25 cellular contexts compared by ENCODE assay signal in the genomic region with DNA sequence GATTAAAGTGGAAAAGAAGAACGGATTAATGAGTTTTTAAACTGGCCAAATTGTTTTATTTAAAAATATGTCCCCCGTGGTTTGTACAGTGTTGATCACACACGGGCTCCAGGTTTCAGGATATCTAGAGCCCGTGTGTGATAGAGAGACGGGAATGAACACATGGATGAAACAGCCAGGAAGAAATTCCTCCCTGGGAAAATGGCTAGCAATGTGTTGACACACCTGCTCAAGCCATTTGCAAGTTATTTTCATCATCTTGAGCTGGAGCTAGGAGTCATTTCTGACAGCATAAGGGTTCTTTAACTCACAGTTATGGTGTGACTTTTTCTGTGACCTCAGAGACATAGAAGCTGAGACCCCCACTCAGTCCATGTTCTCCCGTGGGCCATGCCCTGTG.
DNase-seq lines count a peak whose midpoint lies in the region; ATAC-seq and TF ChIP-seq lines count a peak whose summit lies in the region.
"Had no signal": no experiment of that assay in that cellular context is flagged by ENCODE, and none has a peak within 500 bp of the region (broad histone marks: within the 10 kb centered on the region; RNA-seq: fewer than 3 reads in every experiment).

No MANE protein-coding gene starts in this region.

- H3K4me1 Mint-ChIP-seq in MCF 10A (ENCODE audit: insufficient read depth, unreplicated experiment) (peaks cover 8% of the 10 kb centered on the region), nephron progenitor cell (peaks cover 47% of the 10 kb centered on the region), type B pancreatic cell (ENCODE audit: unreplicated experiment) (peaks cover 15% of the 10 kb centered on the region)

- POLR2A ChIA-PET in MCF 10A (lab: Yijun Ruan, JAX): interaction anchor here (0.9 to 2.0 kb wide), 2 partner anchors 10 to 12 kb away, joined by 3 to 6 read pairs; no protein-coding TSS in a partner anchor

- BruUV-seq in MCF 10A (replicated peaks; lab: Mats Ljungman, UMichigan): no TSS peak

- no peaks in the 10 kb centered on the region for H3K36me3 ChIP-seq in breast epithelium

- intact Hi-C loops in MCF 10A (cut with micrococcal nuclease) (no loop called here), breast epithelium (cut with DNase I; ENCODE audit: low total_unique reads) (no loop called here)

- peaks cover 49% of the 10 kb centered on the region for H3K36me3 Mint-ChIP-seq in MCF 10A (ENCODE audit: insufficient read depth, unreplicated experiment)
- H3K36me3 Mint-ChIP-seq in nephron progenitor cell (ENCODE audit: low read depth): peaks cover 19% of the 10 kb centered on the region
- peaks cover 15% of the 10 kb centered on the region for H3K36me3 Mint-ChIP-seq in type B pancreatic cell

- no peak for TF ChIP-seq CTCF in MCF 10A (IDR thresholded peaks at IDR 0.05; ENCODE audit: unreplicated experiment)
- no peak for TF ChIP-seq CTCF in breast epithelium (IDR thresholded peaks at IDR 0.05)
- TF ChIP-seq CTCF in nephron progenitor cell (IDR thresholded peaks at IDR 0.05): no peak
- no peak for TF ChIP-seq CTCF in type B pancreatic cell (conservative IDR thresholded peaks at IDR 0.05)

- CTCF ChIA-PET in MCF 10A (lab: Yijun Ruan, JAX): interaction anchor here (0.7 to 2.3 kb wide), 3 partner anchors 22 to 328 kb away, joined by 3 to 9 read pairs (median 4); no protein-coding TSS in a partner anchor

- no peak overlapping the region for H3K4me3 Mint-ChIP-seq in MCF 10A (ENCODE audit: unreplicated experiment)
- no peak overlapping the region for H3K4me3 Mint-ChIP-seq in nephron progenitor cell
- H3K4me3 Mint-ChIP-seq in type B pancreatic cell: no peak overlapping the region
- H3K4me3 Mint-ChIP-seq: activated CD8-positive, alpha-beta memory T cell treated with anti-CD3 and anti-CD28 coated beads, Interleukin-2, amount 10 ng/mL, durations not matched to agents 7 days and 5 days; T-helper 2 cell treated with Interferon-gamma antibody and Interleukin-4, amounts not matched to agents 5 μg/mL and 100 μg/mL, for 36 hours had no signal

- no peak for TF ChIP-seq POLR2A in breast epithelium (IDR thresholded peaks at IDR 0.05)

- H3K27ac ChIP-seq in breast epithelium: no peak overlapping the region
- H3K27ac ChIP-seq: A549, C4-2B, SJSA1 had no signal

- H3K4me1 ChIP-seq in breast epithelium: no peaks in the 10 kb centered on the region

- H3K27ac Mint-ChIP-seq in MCF 10A (ENCODE audit: low read depth, unreplicated experiment): peak overlapping the region; percentile 7
- peak overlapping the region; percentile 75 for H3K27ac Mint-ChIP-seq in nephron progenitor cell
- peak overlapping the region; percentile 31 for H3K27ac Mint-ChIP-seq in type B pancreatic cell
- H3K27ac Mint-ChIP-seq: activated CD8-positive, alpha-beta memory T cell treated with anti-CD3 and anti-CD28 coated beads, Interleukin-2, amount 10 ng/mL, durations not matched to agents 7 days and 5 days; T-helper 2 cell treated with Interferon-gamma antibody and Interleukin-4, amounts not matched to agents 5 μg/mL and 100 μg/mL, for 36 hours had no signal

- no peaks in the 10 kb centered on the region for H3K27me3 Mint-ChIP-seq in MCF 10A (ENCODE audit: insufficient read depth, unreplicated experiment)
- H3K27me3 Mint-ChIP-seq in nephron progenitor cell (ENCODE audit: low read depth, poor library complexity): peaks cover 4% of the 10 kb centered on the region
- no peaks in the 10 kb centered on the region for H3K27me3 Mint-ChIP-seq in type B pancreatic cell
- H3K27me3 Mint-ChIP-seq: activated CD8-positive, alpha-beta memory T cell treated with anti-CD3 and anti-CD28 coated beads, Interleukin-2, amount 10 ng/mL, durations not matched to agents 7 days and 5 days had no signal

- ATAC-seq in HG03175 (IDR thresholded peaks at IDR 0.05; ENCODE audit: unreplicated experiment): no peak
- ATAC-seq: A549; activated CD8-positive, alpha-beta memory T cell treated with anti-CD3 and anti-CD28 coated beads, Interleukin-2, amount 10 ng/mL, durations not matched to agents 7 days and 5 days had no signal

- H3K27me3 ChIP-seq in breast epithelium: no peaks in the 10 kb centered on the region
- H3K27me3 ChIP-seq: SJSA1 had no signal

- DNase-seq in MCF 10A (ENCODE audit: unreplicated experiment): no peak
- no peak for DNase-seq in breast epithelium (ENCODE audit: low spot score in 2 of 2)
- peak; percentile 6 for DNase-seq in ecto neural progenitor cell (ENCODE audit: low spot score)
- DNase-seq in nephron progenitor cell: no peak
- no peak for DNase-seq in type B pancreatic cell (ENCODE audit: extremely low spot score, unreplicated experiment)
- no peak for DNase-seq in NCI-H1694 (lab: John Stamatoyannopoulos, UW)
- DNase-seq in NOMO-1 treated with dmso at 0.1 percent for 144 hours (lab: John Stamatoyannopoulos, UW; ENCODE audit: unreplicated experiment): no peak
- DNase-seq: activated CD4-positive, CD25-positive, alpha-beta regulatory T cell treated with anti-CD3 and anti-CD28 coated beads, Interleukin-2, amount 50 U/mL, for 72 hours; activated effector memory CD4-positive, alpha-beta T cell treated with anti-CD3 and anti-CD28 coated beads, Interleukin-2, amount 50 U/mL, for 16 hours; central memory CD4-positive, alpha-beta T cell; effector CD8-positive, alpha-beta T cell; KBM-7; midbrain; NCI-H1092; NCI-H2107; NCI-H524 treated with DMSO at 0.1 percent for 48 hours; occipital lobe; stimulated activated CD4-positive, alpha-beta T cell treated with anti-CD3 and anti-CD28 coated beads, Interleukin-4, amount 100 ng/mL, for 24 hours; substantia nigra had no signal

- no peak overlapping the region for H3K4me3 ChIP-seq in breast epithelium
- H3K4me3 ChIP-seq: A549, SJSA1 had no signal

- no peaks in the 10 kb centered on the region for H3K9me3 ChIP-seq in breast epithelium
- H3K9me3 ChIP-seq: A549, SJSA1 had no signal

- H3K9me3 Mint-ChIP-seq in MCF 10A (ENCODE audit: unreplicated experiment): no peaks in the 10 kb centered on the region
- H3K9me3 Mint-ChIP-seq in nephron progenitor cell: no peaks in the 10 kb centered on the region
- H3K9me3 Mint-ChIP-seq in type B pancreatic cell: no peaks in the 10 kb centered on the region
- H3K9me3 Mint-ChIP-seq: T-helper 2 cell treated with Interferon-gamma antibody and Interleukin-4, amounts not matched to agents 5 μg/mL and 100 μg/mL, for 36 hours had no signal

Comparison
In these comparisons a context has a peak if more than half of its experiments do, and no peak if none do; other contexts are left out.
1. H3K27ac Mint-ChIP-seq: peak in every context shown above with its lines; median percentile 75 in nephron progenitor cell; 31 in type B pancreatic cell; 7 in MCF 10A.